ENCODE assay signal across 8 cellular contexts in the genomic region with DNA sequence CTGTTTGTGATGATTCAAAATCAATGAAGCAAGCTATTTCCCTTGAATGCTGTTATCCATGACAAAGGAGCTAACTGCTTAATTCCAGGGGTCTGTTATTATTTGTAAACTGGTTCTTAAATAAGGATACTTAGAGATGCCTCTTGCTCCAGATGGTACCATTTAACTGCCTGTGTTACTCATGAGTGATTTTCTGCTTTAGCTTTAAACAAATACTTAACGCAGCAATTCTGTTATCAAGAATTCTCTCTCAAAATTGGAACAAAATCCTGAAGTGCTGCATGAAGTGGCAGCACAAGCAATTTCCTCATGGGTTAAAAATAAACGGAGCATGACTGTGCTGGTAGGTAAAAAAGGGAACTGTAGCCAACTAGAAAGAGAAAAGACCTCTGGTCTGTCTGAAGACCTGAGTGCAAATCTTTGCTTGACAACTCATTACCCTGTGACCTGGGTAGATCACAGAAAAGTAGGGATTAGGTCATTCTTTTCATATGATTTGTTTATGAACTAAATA.
A peak's percentile ranks its signal among the peaks of the same experiment; 100 is the strongest.
DNase-seq lines count a peak whose midpoint lies in the region; ATAC-seq and TF ChIP-seq lines count a peak whose summit lies in the region.

No MANE protein-coding gene starts in this region.

- H3K9me3 Mint-ChIP-seq in activated B cell treated with CpG ODN at 0.5 μM for 24 hours (peaks cover 4% of the 10 kb centered on the region), immature natural killer cell (peaks cover 0 to 4% (median 1%) of the 10 kb centered on the region in 6 donors)

- H3K27ac Mint-ChIP-seq in activated B cell treated with CpG ODN at 0.5 μM for 24 hours (no peak overlapping the region), immature natural killer cell (no peak overlapping the region)

- H3K36me3 Mint-ChIP-seq in activated B cell treated with CpG ODN at 0.5 μM for 24 hours (ENCODE audit: low read depth) (no peaks in the 10 kb centered on the region), immature natural killer cell (no peaks in the 10 kb centered on the region)

- intact Hi-C loops in activated B cell treated with CpG ODN at 0.5 μM for 24 hours (cut with micrococcal nuclease) (loop anchor here (1.0 kb wide), 1 partner anchor 63 kb away; a partner anchor contains a TSS), gastrocnemius medialis (cut with DNase I; ENCODE audit: low total_unique reads) (no loop called here)

- no peaks in the 10 kb centered on the region for H3K27me3 Mint-ChIP-seq in activated B cell treated with CpG ODN at 0.5 μM for 24 hours
- H3K27me3 Mint-ChIP-seq in immature natural killer cell (ENCODE audit: low read depth in 3 of 3), result no peaks in the 10 kb centered on the region

- in situ Hi-C loops in gastrocnemius medialis (cut with MboI; ENCODE audit: low sequenced_read_pairs in 4 of 4), result no loop called here

- peak; percentile 57 for DNase-seq in GF-D8 (lab: John Stamatoyannopoulos, UW)
- DNase-seq in activated B cell treated with CpG ODN at 0.5 μM for 24 hours, result no peak
- DNase-seq in gastrocnemius medialis, result no peak
- no peak for DNase-seq in immature natural killer cell
- DNase-seq in effector CD4-positive, alpha-beta T cell, result no peak
- no peak for DNase-seq in SJCRH30

- POLR2A ChIA-PET in activated B cell treated with CpG ODN at 0.5 μM for 24 hours (lab: Charles Lee), result no interaction called here

- H3K27me3 ChIP-seq in HUES6 (ENCODE audit: control insufficient read depth, insufficient read depth, low read length) (no peaks in the 10 kb centered on the region), gastrocnemius medialis (no peaks in the 10 kb centered on the region), SJCRH30 (no peaks in the 10 kb centered on the region)

- no peak for TF ChIP-seq POLR2A in gastrocnemius medialis (IDR thresholded peaks at IDR 0.05)

- ATAC-seq in GM21529 (IDR thresholded peaks at IDR 0.05; ENCODE audit: unreplicated experiment) (peak; percentile 97), activated B cell treated with CpG ODN at 0.5 μM for 24 hours (ENCODE audit: low read depth) (peak; percentile 82), gastrocnemius medialis (peak; percentile 82 to 94)

- peaks cover 15% of the 10 kb centered on the region for H3K4me1 ChIP-seq in HUES6 (ENCODE audit: control insufficient read depth, insufficient read depth, low read length)
- peaks cover 0 to 9% of the 10 kb centered on the region in 2 donors for H3K4me1 ChIP-seq in gastrocnemius medialis
- H3K4me1 ChIP-seq in SJCRH30, result no peaks in the 10 kb centered on the region

- H3K9me3 ChIP-seq in HUES6 (ENCODE audit: control insufficient read depth, insufficient read depth, low read depth, low read length) (0 out of 2 replicates have a peak, but pooled peaks cover 2% of the 10 kb centered on the region), gastrocnemius medialis (no peaks in the 10 kb centered on the region), SJCRH30 (replicated peaks) (no peaks in the 10 kb centered on the region)

- H3K4me3 ChIP-seq in HUES6 (ENCODE audit: low read depth, low read length), result peak overlapping the region; percentile 7; the same call in 1 of the 2 replicates
- peak overlapping the region in 2 of 4 donors; percentile 13 to 19 for H3K4me3 ChIP-seq in gastrocnemius medialis
- H3K4me3 ChIP-seq in SJCRH30, result no peak overlapping the region

- TF ChIP-seq CTCF in activated B cell treated with CpG ODN at 0.5 μM for 24 hours (IDR thresholded peaks at IDR 0.05) (no peak), gastrocnemius medialis (IDR thresholded peaks at IDR 0.05 in 4 of 5, conservative IDR thresholded peaks at IDR 0.05 in 1 of 5) (no peak)

- H3K9ac ChIP-seq in HUES6 (ENCODE audit: low read length), result no peak overlapping the region

- H3K36me3 ChIP-seq in HUES6 (ENCODE audit: control insufficient read depth, insufficient read depth, low read length), result no peaks in the 10 kb centered on the region
- H3K36me3 ChIP-seq in gastrocnemius medialis, result no peaks in the 10 kb centered on the region
- H3K36me3 ChIP-seq in SJCRH30, result no peaks in the 10 kb centered on the region

- H3K4me3 Mint-ChIP-seq in activated B cell treated with CpG ODN at 0.5 μM for 24 hours, result no peak overlapping the region
- no peak overlapping the region for H3K4me3 Mint-ChIP-seq in immature natural killer cell

- H3K4me1 Mint-ChIP-seq in activated B cell treated with CpG ODN at 0.5 μM for 24 hours (peaks cover 10% of the 10 kb centered on the region), immature natural killer cell (no peaks in the 10 kb centered on the region)

- CTCF ChIA-PET in activated B cell treated with CpG ODN at 0.5 μM for 24 hours (lab: Charles Lee), result interaction anchor here (0.6 kb wide), 1 partner anchor 21 kb away, joined by 3 read pairs; no protein-coding TSS in a partner anchor

- H3K27ac ChIP-seq in HUES6 (ENCODE audit: low read depth, low read length), result no peak overlapping the region; the same call in 1 of the 2 replicates
- peak overlapping the region in 3 of 4 donors; percentile 51 to 74 (median 51) for H3K27ac ChIP-seq in gastrocnemius medialis
- no peak overlapping the region for H3K27ac ChIP-seq in SJCRH30

Comparison
In these comparisons a context has a peak if more than half of its experiments do, and no peak if none do; other contexts are left out.
1. H3K27ac ChIP-seq: peak in gastrocnemius medialis (3 of 4); none in HUES6 (single experiment) and SJCRH30 (single experiment).
2. Peak in every context shown above with its lines, with median percentiles within 50 percentile points of each other: ATAC-seq.